Comparison of ENCODE assay signal across 8 cellular contexts in genomic region chr12:2811791-2812190, GRCh38. TPM values are rescaled to one million over a fixed set of nuclear protein-coding genes. Genes with fewer than 3 reads are reported as not detected.
DNase-seq lines count a peak whose midpoint lies in the region; ATAC-seq, FAIRE-seq and TF ChIP-seq lines count a peak whose summit lies in the region.

No MANE protein-coding gene starts in this region.

- no peaks in the 10 kb centered on the region for H3K9me3 ChIP-seq in keratinocyte (ENCODE audit: control insufficient read depth, low read depth, low read length)

- H3K27me3 ChIP-seq in keratinocyte (ENCODE audit: control insufficient read depth, extremely low read depth, insufficient read depth, low read length) = no peaks in the 10 kb centered on the region

- no peak for FAIRE-seq in keratinocyte (lab: Jason Lieb, UNC)

- no peak overlapping the region for H3K27ac ChIP-seq in keratinocyte (ENCODE audit: control insufficient read depth, insufficient read depth, low read length)

- no peaks in the 10 kb centered on the region for H4K20me1 ChIP-seq in keratinocyte (ENCODE audit: control insufficient read depth, extremely low read depth, insufficient read depth, low read length)

- no peaks in the 10 kb centered on the region for H3K9me3 Mint-ChIP-seq in activated CD4-positive, alpha-beta T cell treated with anti-CD3 and anti-CD28 coated beads, Interleukin-2, amount 10 ng/mL, durations not matched to agents 24 days and 14 days
- no peaks in the 10 kb centered on the region for H3K9me3 Mint-ChIP-seq in activated T-helper 1 cell treated with anti-CD3 and anti-CD28 coated beads, Interleukin-12 subunit alpha, Interleukin-12 subunit beta, Interleukin-2, Interleukin-4 antibody, amounts not matched to agents 30 ng/mL and 10 ng/mL and 1 ng/mL, durations not matched to agents 14 hours and 24 hours and 36 hours
- H3K9me3 Mint-ChIP-seq in stimulated activated naive CD8-positive, alpha-beta T cell treated with anti-CD3 and anti-CD28 coated beads, Interleukin-15, amount 100 ng/mL, for 72 hours = no peaks in the 10 kb centered on the region

- no peak for ATAC-seq in stimulated activated naive CD8-positive, alpha-beta T cell treated with anti-CD3 and anti-CD28 coated beads, Interleukin-15, amount 100 ng/mL, for 72 hours
- ATAC-seq in HG02852 (IDR thresholded peaks at IDR 0.05; ENCODE audit: unreplicated experiment) = no peak

- peak overlapping the region; percentile 34 for H3K27ac Mint-ChIP-seq in activated CD4-positive, alpha-beta T cell treated with anti-CD3 and anti-CD28 coated beads, Interleukin-2, amount 10 ng/mL, durations not matched to agents 24 days and 14 days
- peak overlapping the region; percentile 100 for H3K27ac Mint-ChIP-seq in activated T-helper 1 cell treated with anti-CD3 and anti-CD28 coated beads, Interleukin-12 subunit alpha, Interleukin-12 subunit beta, Interleukin-2, Interleukin-4 antibody, amounts not matched to agents 30 ng/mL and 10 ng/mL and 1 ng/mL, durations not matched to agents 14 hours and 24 hours and 36 hours
- H3K27ac Mint-ChIP-seq in stimulated activated naive CD8-positive, alpha-beta T cell treated with anti-CD3 and anti-CD28 coated beads, Interleukin-15, amount 100 ng/mL, for 72 hours = peak overlapping the region in 1 of 2 donors; percentile 25

- peaks cover 18% of the 10 kb centered on the region for H3K4me1 Mint-ChIP-seq in activated CD4-positive, alpha-beta T cell treated with anti-CD3 and anti-CD28 coated beads, Interleukin-2, amount 10 ng/mL, durations not matched to agents 24 days and 14 days
- H3K4me1 Mint-ChIP-seq in activated T-helper 1 cell treated with anti-CD3 and anti-CD28 coated beads, Interleukin-12 subunit alpha, Interleukin-12 subunit beta, Interleukin-2, Interleukin-4 antibody, amounts not matched to agents 30 ng/mL and 10 ng/mL and 1 ng/mL, durations not matched to agents 14 hours and 24 hours and 36 hours (ENCODE audit: low read depth) = peaks cover 23% of the 10 kb centered on the region
- peaks cover 23% of the 10 kb centered on the region for H3K4me1 Mint-ChIP-seq in stimulated activated naive CD8-positive, alpha-beta T cell treated with anti-CD3 and anti-CD28 coated beads, Interleukin-15, amount 100 ng/mL, for 72 hours

- intact Hi-C loops in activated CD4-positive, alpha-beta T cell treated with anti-CD3 and anti-CD28 coated beads, Interleukin-2, amount 10 ng/mL, durations not matched to agents 24 days and 14 days (cut with micrococcal nuclease) = loop anchor here (1.0 to 2.0 kb wide), 6 partner anchors 16 to 1121 kb away; partner anchors contain the start of genes ADIPOR2 and TULP3
- intact Hi-C loops in activated T-helper 1 cell treated with anti-CD3 and anti-CD28 coated beads, Interleukin-12 subunit alpha, Interleukin-12 subunit beta, Interleukin-2, Interleukin-4 antibody, amounts not matched to agents 30 ng/mL and 10 ng/mL and 1 ng/mL, durations not matched to agents 14 hours and 24 hours and 36 hours (cut with micrococcal nuclease) = loop anchor here (1.0 to 5.0 kb wide), 11 partner anchors 17 to 1511 kb away; partner anchors contain the start of genes DCP1B, FKBP4, FOXM1 and RHNO1

- H3K79me2 ChIP-seq in keratinocyte (ENCODE audit: control insufficient read depth, insufficient read depth, low read length) = peaks cover 20% of the 10 kb centered on the region

- TF ChIP-seq CTCF in keratinocyte (optimal IDR thresholded peaks at IDR 0.05 in 1 of 3, IDR thresholded peaks at IDR 0.05 in 1 of 3, conservative IDR thresholded peaks at IDR 0.05 in 1 of 3; ENCODE audit: extremely low read depth in 1 of 3, insufficient read depth in 2 of 3, low read length in 3 of 3) = no peak

- peak overlapping the region; percentile 80 to 85 (median 80) for H3K4me3 ChIP-seq in keratinocyte (ENCODE audit: control insufficient read depth in 2 of 3, extremely low read depth in 1 of 3, insufficient read depth in 2 of 3, low read depth in 1 of 3, low read length in 3 of 3)

- H3K36me3 ChIP-seq in keratinocyte (ENCODE audit: control insufficient read depth in 2 of 2, extremely low read depth in 1 of 2, insufficient read depth in 2 of 2, low read length in 2 of 2) = peaks cover 2 to 4% of the 10 kb centered on the region in 2 experiments

- dilution Hi-C loops in keratinocyte (cut with MboI; ENCODE audit: extremely low pct_ligation_motif_present, low sequenced_read_pairs) = no loop called here

- H3K27me3 Mint-ChIP-seq in activated CD4-positive, alpha-beta T cell treated with anti-CD3 and anti-CD28 coated beads, Interleukin-2, amount 10 ng/mL, durations not matched to agents 24 days and 14 days = no peaks in the 10 kb centered on the region
- H3K27me3 Mint-ChIP-seq in activated T-helper 1 cell treated with anti-CD3 and anti-CD28 coated beads, Interleukin-12 subunit alpha, Interleukin-12 subunit beta, Interleukin-2, Interleukin-4 antibody, amounts not matched to agents 30 ng/mL and 10 ng/mL and 1 ng/mL, durations not matched to agents 14 hours and 24 hours and 36 hours (ENCODE audit: insufficient read depth) = no peaks in the 10 kb centered on the region
- no peaks in the 10 kb centered on the region for H3K27me3 Mint-ChIP-seq in stimulated activated naive CD8-positive, alpha-beta T cell treated with anti-CD3 and anti-CD28 coated beads, Interleukin-15, amount 100 ng/mL, for 72 hours

- H3K36me3 Mint-ChIP-seq in activated CD4-positive, alpha-beta T cell treated with anti-CD3 and anti-CD28 coated beads, Interleukin-2, amount 10 ng/mL, durations not matched to agents 24 days and 14 days (ENCODE audit: low read depth) = peaks cover 18% of the 10 kb centered on the region
- peaks cover 15% of the 10 kb centered on the region for H3K36me3 Mint-ChIP-seq in activated T-helper 1 cell treated with anti-CD3 and anti-CD28 coated beads, Interleukin-12 subunit alpha, Interleukin-12 subunit beta, Interleukin-2, Interleukin-4 antibody, amounts not matched to agents 30 ng/mL and 10 ng/mL and 1 ng/mL, durations not matched to agents 14 hours and 24 hours and 36 hours (ENCODE audit: low read depth)

- peak overlapping the region; percentile 96 for H3K4me2 ChIP-seq in keratinocyte (ENCODE audit: control insufficient read depth, extremely low read depth, insufficient read depth, low read depth, low read length)

- H3K4me1 ChIP-seq in keratinocyte (ENCODE audit: control insufficient read depth, extremely low read depth, insufficient read depth, low read length) = peaks cover 5% of the 10 kb centered on the region

- no peak for DNase-seq in activated CD4-positive, alpha-beta T cell treated with anti-CD3 and anti-CD28 coated beads, Interleukin-2, amount 10 ng/mL, durations not matched to agents 24 days and 14 days
- no peak for DNase-seq in activated CD4-positive, alpha-beta T cell treated with anti-CD3 and anti-CD28 coated beads for 4 hours
- no peak for DNase-seq in activated T-helper 1 cell treated with anti-CD3 and anti-CD28 coated beads, Interleukin-12 subunit alpha, Interleukin-12 subunit beta, Interleukin-2, Interleukin-4 antibody, amounts not matched to agents 30 ng/mL and 10 ng/mL and 1 ng/mL, durations not matched to agents 14 hours and 24 hours and 36 hours (ENCODE audit: low spot score)
- DNase-seq in keratinocyte (ENCODE audit: low read depth, low spot score) (no peak), SIG-M5 (lab: John Stamatoyannopoulos, UW) (no peak), HK-2 (ENCODE audit: unreplicated experiment) (no peak)
- DNase-seq in stimulated activated naive CD8-positive, alpha-beta T cell treated with anti-CD3 and anti-CD28 coated beads, Interleukin-15, amount 100 ng/mL, for 72 hours = no peak

- H3K9me1 ChIP-seq in keratinocyte (ENCODE audit: control insufficient read depth, extremely low read depth, insufficient read depth, low read length) = no peaks in the 10 kb centered on the region

- no peak overlapping the region for H3K9ac ChIP-seq in keratinocyte (ENCODE audit: control insufficient read depth, extremely low read depth, insufficient read depth, low read length)

- H3K4me3 Mint-ChIP-seq in activated CD4-positive, alpha-beta T cell treated with anti-CD3 and anti-CD28 coated beads, Interleukin-2, amount 10 ng/mL, durations not matched to agents 24 days and 14 days = peak overlapping the region; percentile 100
- peak overlapping the region; percentile 99 for H3K4me3 Mint-ChIP-seq in activated T-helper 1 cell treated with anti-CD3 and anti-CD28 coated beads, Interleukin-12 subunit alpha, Interleukin-12 subunit beta, Interleukin-2, Interleukin-4 antibody, amounts not matched to agents 30 ng/mL and 10 ng/mL and 1 ng/mL, durations not matched to agents 14 hours and 24 hours and 36 hours
- H3K4me3 Mint-ChIP-seq in stimulated activated naive CD8-positive, alpha-beta T cell treated with anti-CD3 and anti-CD28 coated beads, Interleukin-15, amount 100 ng/mL, for 72 hours = peak overlapping the region; percentile 99 to 100

- H2AFZ ChIP-seq in keratinocyte (ENCODE audit: control insufficient read depth, low read length) = peak overlapping the region; percentile 54

RNA-seq across cellular contexts. Expression of gene ITFG2, which starts 0.7 kb away (rescaled TPM):
- total RNA-seq in activated CD4-positive, alpha-beta T cell treated with anti-CD3 and anti-CD28 coated beads, Interleukin-2, amount 10 ng/mL, durations not matched to agents 24 days and 14 days = 36.5 and 43.8 TPM in 2 replicates
- 35.1 and 42.2 TPM in 2 replicates for total RNA-seq in activated T-helper 1 cell treated with anti-CD3 and anti-CD28 coated beads, Interleukin-12 subunit alpha, Interleukin-12 subunit beta, Interleukin-2, Interleukin-4 antibody, amounts not matched to agents 30 ng/mL and 10 ng/mL and 1 ng/mL, durations not matched to agents 14 hours and 24 hours and 36 hours
- polyA plus RNA-seq in keratinocyte = 9.5 to 17.5 TPM (median 13.0 TPM) in 3 replicates
- 8.5 TPM for polyA plus RNA-seq in keratinocyte (2011; ENCODE audit: low read depth)
- 6.2 and 8.4 TPM in 2 replicates for polyA plus RNA-seq in keratinocyte (2011; cell fraction: cytosol; rRNA removed)
- polyA plus RNA-seq in keratinocyte (2011; cell fraction: nucleus; rRNA removed) = 35.0 and 39.7 TPM in 2 replicates
- 8.9 and 19.5 TPM in 2 replicates for polyA plus RNA-seq in keratinocyte (2012; ENCODE audit: low replicate concordance)
- 19.0 to 41.9 TPM (median 29.7 TPM) in 3 replicates for polyA minus RNA-seq in keratinocyte
- polyA minus RNA-seq in keratinocyte (2011; cell fraction: cytosol; rRNA and poly(A)+ RNA removed) = 8.1 TPM
- polyA minus RNA-seq in keratinocyte (2011; cell fraction: nucleus; rRNA and poly(A)+ RNA removed) = 14.4 and 27.1 TPM in 2 replicates

RNA-seq across cellular contexts. Expression of gene FKBP4, which starts 17.0 kb away (rescaled TPM):
- total RNA-seq in activated CD4-positive, alpha-beta T cell treated with anti-CD3 and anti-CD28 coated beads, Interleukin-2, amount 10 ng/mL, durations not matched to agents 24 days and 14 days = 300 and 311 TPM in 2 replicates
- total RNA-seq in activated T-helper 1 cell treated with anti-CD3 and anti-CD28 coated beads, Interleukin-12 subunit alpha, Interleukin-12 subunit beta, Interleukin-2, Interleukin-4 antibody, amounts not matched to agents 30 ng/mL and 10 ng/mL and 1 ng/mL, durations not matched to agents 14 hours and 24 hours and 36 hours = 247 and 269 TPM in 2 replicates
- polyA plus RNA-seq in keratinocyte = 60.7 to 81.3 TPM (median 80.8 TPM) in 3 replicates
- 84.6 TPM for polyA plus RNA-seq in keratinocyte (2011; ENCODE audit: low read depth)
- polyA plus RNA-seq in keratinocyte (2011; cell fraction: cytosol; rRNA removed) = 76.1 and 82.0 TPM in 2 replicates
- polyA plus RNA-seq in keratinocyte (2011; cell fraction: nucleus; rRNA removed) = 77.8 and 79.5 TPM in 2 replicates
- 89.1 and 132 TPM in 2 replicates for polyA plus RNA-seq in keratinocyte (2012; ENCODE audit: low replicate concordance)
- 52.4 to 79.8 TPM (median 61.8 TPM) in 3 replicates for polyA minus RNA-seq in keratinocyte
- 75.6 TPM for polyA minus RNA-seq in keratinocyte (2011; cell fraction: cytosol; rRNA and poly(A)+ RNA removed)
- 21.4 and 32.0 TPM in 2 replicates for polyA minus RNA-seq in keratinocyte (2011; cell fraction: nucleus; rRNA and poly(A)+ RNA removed)

RNA-seq across cellular contexts. Expression of gene NRIP2, which starts 23.0 kb away (rescaled TPM):
- not detected in 2 replicates for total RNA-seq in activated CD4-positive, alpha-beta T cell treated with anti-CD3 and anti-CD28 coated beads, Interleukin-2, amount 10 ng/mL, durations not matched to agents 24 days and 14 days
- total RNA-seq in activated T-helper 1 cell treated with anti-CD3 and anti-CD28 coated beads, Interleukin-12 subunit alpha, Interleukin-12 subunit beta, Interleukin-2, Interleukin-4 antibody, amounts not matched to agents 30 ng/mL and 10 ng/mL and 1 ng/mL, durations not matched to agents 14 hours and 24 hours and 36 hours = not detected in 2 replicates
- not detected in 3 replicates for polyA plus RNA-seq in keratinocyte
- not detected for polyA plus RNA-seq in keratinocyte (2011; ENCODE audit: low read depth)
- polyA plus RNA-seq in keratinocyte (2011; cell fraction: cytosol; rRNA removed) = not detected in 2 replicates
- polyA plus RNA-seq in keratinocyte (2011; cell fraction: nucleus; rRNA removed) = not detected in 2 replicates
- polyA plus RNA-seq in keratinocyte (2012; ENCODE audit: low replicate concordance) = 0.28 TPM in 2 replicates
- polyA minus RNA-seq in keratinocyte = not detected in 3 replicates
- not detected for polyA minus RNA-seq in keratinocyte (2011; cell fraction: cytosol; rRNA and poly(A)+ RNA removed)
- polyA minus RNA-seq in keratinocyte (2011; cell fraction: nucleus; rRNA and poly(A)+ RNA removed) = not detected in 2 replicates

RNA-seq across cellular contexts. Expression of gene TEX52, which starts 45.0 kb away (rescaled TPM):
- 0.17 TPM in 1 of 2 replicates, not detected in the other for total RNA-seq in activated CD4-positive, alpha-beta T cell treated with anti-CD3 and anti-CD28 coated beads, Interleukin-2, amount 10 ng/mL, durations not matched to agents 24 days and 14 days
- total RNA-seq in activated T-helper 1 cell treated with anti-CD3 and anti-CD28 coated beads, Interleukin-12 subunit alpha, Interleukin-12 subunit beta, Interleukin-2, Interleukin-4 antibody, amounts not matched to agents 30 ng/mL and 10 ng/mL and 1 ng/mL, durations not matched to agents 14 hours and 24 hours and 36 hours = 0.17 TPM in 1 of 2 replicates, not detected in the other
- not detected in 3 replicates for polyA plus RNA-seq in keratinocyte
- not detected for polyA plus RNA-seq in keratinocyte (2011; ENCODE audit: low read depth)
- polyA plus RNA-seq in keratinocyte (2011; cell fraction: cytosol; rRNA removed) = not detected in 2 replicates
- not detected in 2 replicates for polyA plus RNA-seq in keratinocyte (2011; cell fraction: nucleus; rRNA removed)
- 0.28 TPM in 1 of 2 replicates, not detected in the other for polyA plus RNA-seq in keratinocyte (2012; ENCODE audit: low replicate concordance)
- not detected in 3 replicates for polyA minus RNA-seq in keratinocyte
- not detected for polyA minus RNA-seq in keratinocyte (2011; cell fraction: cytosol; rRNA and poly(A)+ RNA removed)
- not detected in 2 replicates for polyA minus RNA-seq in keratinocyte (2011; cell fraction: nucleus; rRNA and poly(A)+ RNA removed)
